Comparison of ENCODE assay signal across 11 cellular contexts in genomic region chr12:24945822-24946221, GRCh38. TPM values are rescaled to one million over a fixed set of nuclear protein-coding genes. Genes with fewer than 3 reads are reported as not detected.
DNase-seq lines count a peak whose midpoint lies in the region; ATAC-seq and TF ChIP-seq lines count a peak whose summit lies in the region.
"Had no signal": no experiment of that assay in that cellular context is flagged by ENCODE, and none has a peak within 500 bp of the region (broad histone marks: within the 10 kb centered on the region; RNA-seq: fewer than 3 reads in every experiment).

No MANE protein-coding gene starts in this region.

- POLR2A ChIA-PET in AG04450 (lab: Yijun Ruan, JAX), result interaction anchor here (1.1 to 2.6 kb wide), 2 partner anchors 29 to 35 kb away, joined by 5 to 24 read pairs; no protein-coding TSS in a partner anchor
- POLR2A ChIA-PET in T-cell (lab: Charles Lee), result no interaction called here

- H3K36me3 Mint-ChIP-seq in activated T-helper 1 cell treated with anti-CD3 and anti-CD28 coated beads, Interleukin-12 subunit alpha, Interleukin-12 subunit beta, Interleukin-2, Interleukin-4 antibody, amounts not matched to agents 30 ng/mL and 10 ng/mL and 1 ng/mL, durations not matched to agents 14 hours and 24 hours and 36 hours (ENCODE audit: low read depth), result peaks cover 11% of the 10 kb centered on the region
- no peaks in the 10 kb centered on the region for H3K36me3 Mint-ChIP-seq in T-cell

- H3K27ac ChIP-seq in AG04450 (ENCODE audit: low read depth, low read length) (no peak overlapping the region), HL-60 (replicated peaks) (peak overlapping the region; percentile 87)

- H3K27me3 Mint-ChIP-seq in activated T-helper 1 cell treated with anti-CD3 and anti-CD28 coated beads, Interleukin-12 subunit alpha, Interleukin-12 subunit beta, Interleukin-2, Interleukin-4 antibody, amounts not matched to agents 30 ng/mL and 10 ng/mL and 1 ng/mL, durations not matched to agents 14 hours and 24 hours and 36 hours (ENCODE audit: insufficient read depth), result peaks cover 8% of the 10 kb centered on the region
- peaks cover 52 to 53% of the 10 kb centered on the region in 2 donors for H3K27me3 Mint-ChIP-seq in T-cell

- H3K27me3 ChIP-seq in AG04450 (ENCODE audit: control insufficient read depth, insufficient read depth, low read length) (no peaks in the 10 kb centered on the region), HL-60 (ENCODE audit: insufficient read depth, poor library complexity, severe bottlenecking) (no peaks in the 10 kb centered on the region)

- peaks cover 65% of the 10 kb centered on the region for H3K4me1 Mint-ChIP-seq in activated T-helper 1 cell treated with anti-CD3 and anti-CD28 coated beads, Interleukin-12 subunit alpha, Interleukin-12 subunit beta, Interleukin-2, Interleukin-4 antibody, amounts not matched to agents 30 ng/mL and 10 ng/mL and 1 ng/mL, durations not matched to agents 14 hours and 24 hours and 36 hours (ENCODE audit: low read depth)
- H3K4me1 Mint-ChIP-seq in T-cell, result peaks cover 19 to 33% (median 23%) of the 10 kb centered on the region in 3 donors

- CTCF ChIA-PET in AG04450 (lab: Charles Lee) (interaction anchor here (1.1 to 1.4 kb wide), 2 partner anchors 46 to 442 kb away, joined by 3 to 5 read pairs; no protein-coding TSS in a partner anchor), T-cell (lab: Charles Lee) (no interaction called here)

- peak overlapping the region; percentile 86 for H3K4me3 ChIP-seq in AG04450 (ENCODE audit: low read depth, low read length)
- no peak overlapping the region; the same call in 1 of the 2 replicates for H3K4me3 ChIP-seq in HL-60 (replicated peaks; ENCODE audit: insufficient read depth, low read length)

- intact Hi-C loops in activated T-helper 1 cell treated with anti-CD3 and anti-CD28 coated beads, Interleukin-12 subunit alpha, Interleukin-12 subunit beta, Interleukin-2, Interleukin-4 antibody, amounts not matched to agents 30 ng/mL and 10 ng/mL and 1 ng/mL, durations not matched to agents 14 hours and 24 hours and 36 hours (cut with micrococcal nuclease), result loop anchor here (10.0 kb wide), 1 partner anchor 381 kb away; no protein-coding TSS in a partner anchor

- H3K27ac Mint-ChIP-seq in activated T-helper 1 cell treated with anti-CD3 and anti-CD28 coated beads, Interleukin-12 subunit alpha, Interleukin-12 subunit beta, Interleukin-2, Interleukin-4 antibody, amounts not matched to agents 30 ng/mL and 10 ng/mL and 1 ng/mL, durations not matched to agents 14 hours and 24 hours and 36 hours, result peak overlapping the region; percentile 32
- H3K27ac Mint-ChIP-seq in T-cell, result no peak overlapping the region
- H3K27ac Mint-ChIP-seq: stimulated activated memory B cell treated with anti-CD40 and anti-IgM and Interleukin-4, amounts not matched to agents 10 μg/mL and 1 μg/mL and 100 μg/mL, for 72 hours had no signal

- ATAC-seq in T-cell (replicated peaks in 1 of 4), result no peak
- ATAC-seq: stimulated activated memory B cell treated with anti-CD40 and anti-IgM and Interleukin-4, amounts not matched to agents 10 μg/mL and 1 μg/mL and 100 μg/mL, for 72 hours had no signal

- no peaks in the 10 kb centered on the region for H3K9me3 Mint-ChIP-seq in activated T-helper 1 cell treated with anti-CD3 and anti-CD28 coated beads, Interleukin-12 subunit alpha, Interleukin-12 subunit beta, Interleukin-2, Interleukin-4 antibody, amounts not matched to agents 30 ng/mL and 10 ng/mL and 1 ng/mL, durations not matched to agents 14 hours and 24 hours and 36 hours
- no peaks in the 10 kb centered on the region for H3K9me3 Mint-ChIP-seq in T-cell
- H3K9me3 Mint-ChIP-seq: stimulated activated memory B cell treated with anti-CD40 and anti-IgM and Interleukin-4, amounts not matched to agents 10 μg/mL and 1 μg/mL and 100 μg/mL, for 72 hours had no signal

- TF ChIP-seq CTCF in AG04450 (IDR thresholded peaks at IDR 0.05; ENCODE audit: low read depth, low read length) (no peak), HL-60 (IDR thresholded peaks at IDR 0.05; ENCODE audit: insufficient read depth, low read length) (no peak)

- H3K9me3 ChIP-seq in AG04450 (ENCODE audit: control insufficient read depth, insufficient read depth, low read length), result no peaks in the 10 kb centered on the region

- H3K4me3 Mint-ChIP-seq in activated T-helper 1 cell treated with anti-CD3 and anti-CD28 coated beads, Interleukin-12 subunit alpha, Interleukin-12 subunit beta, Interleukin-2, Interleukin-4 antibody, amounts not matched to agents 30 ng/mL and 10 ng/mL and 1 ng/mL, durations not matched to agents 14 hours and 24 hours and 36 hours, result peak overlapping the region; percentile 13
- no peak overlapping the region for H3K4me3 Mint-ChIP-seq in T-cell
- H3K4me3 Mint-ChIP-seq: stimulated activated memory B cell treated with anti-CD40 and anti-IgM and Interleukin-4, amounts not matched to agents 10 μg/mL and 1 μg/mL and 100 μg/mL, for 72 hours had no signal

- no peak for DNase-seq in AG04450 (ENCODE audit: low read depth, low spot score)
- no peak for DNase-seq in HL-60 (ENCODE audit: low read depth in 1 of 2, low spot score in 1 of 2)
- DNase-seq in activated T-helper 1 cell treated with anti-CD3 and anti-CD28 coated beads, Interleukin-12 subunit alpha, Interleukin-12 subunit beta, Interleukin-2, Interleukin-4 antibody, amounts not matched to agents 30 ng/mL and 10 ng/mL and 1 ng/mL, durations not matched to agents 14 hours and 24 hours and 36 hours (ENCODE audit: low spot score), result no peak
- peak; percentile 58 for DNase-seq in medulla oblongata (ENCODE audit: extremely low spot score)
- no peak for DNase-seq in kidney glomerular epithelial cell (lab: John Stamatoyannopoulos, UW)
- no peak for DNase-seq in T-cell
- DNase-seq in hepatic stellate cell (ENCODE audit: low spot score), result no peak
- no peak for DNase-seq in NCI-H345 treated with DMSO at 0.1 percent for 48 hours (lab: John Stamatoyannopoulos, UW; ENCODE audit: unreplicated experiment)
- DNase-seq: foreskin fibroblast; stimulated activated CD4-positive, alpha-beta T cell treated with anti-CD3 and anti-CD28 coated beads, Interleukin-2, amount 100 ng/mL, for 24 hours had no signal

RNA-seq across cellular contexts. Expression of gene BCAT1, which starts 3.1 kb away (rescaled TPM):
- 61.1 and 62.8 TPM in 2 replicates for polyA plus RNA-seq in AG04450 (2011; rRNA removed)
- polyA minus RNA-seq in AG04450 (2011; rRNA and poly(A)+ RNA removed), result 116 and 172 TPM in 2 replicates
- 37.3 and 42.0 TPM in 2 replicates for total RNA-seq in activated T-helper 1 cell treated with anti-CD3 and anti-CD28 coated beads, Interleukin-12 subunit alpha, Interleukin-12 subunit beta, Interleukin-2, Interleukin-4 antibody, amounts not matched to agents 30 ng/mL and 10 ng/mL and 1 ng/mL, durations not matched to agents 14 hours and 24 hours and 36 hours
- total RNA-seq in T-cell, result 1 to 10 TPM; 1.2 to 4.2 (median 3.2) TPM
